In genomic region chr6:14207493-14207892, GRCh38 we compare ENCODE assay signal across 16 cellular contexts.
"Had no signal": no experiment of that assay in that cellular context is flagged by ENCODE, and none has a peak within 500 bp of the region (broad histone marks: within the 10 kb centered on the region; RNA-seq: fewer than 3 reads in every experiment).

No MANE protein-coding gene starts in this region.

- ATAC-seq: activated naive CD4-positive, alpha-beta T cell treated with anti-CD3 and anti-CD28 coated beads, Interleukin-2, amount 50 U/mL, for 72 hours; stimulated activated effector memory CD8-positive, alpha-beta T cell treated with anti-CD3 and anti-CD28 coated beads, Interleukin-12 subunit alpha, Interleukin-12 subunit beta, amount 100 ng/mL, for 72 hours; T-helper 17 cell had no signal

- DNase-seq: activated B cell treated with CpG ODN at 0.5 μM for 24 hours; activated effector memory CD4-positive, alpha-beta T cell treated with Interleukin-2 at 50 U/mL for 16 hours; activated T-cell treated with anti-CD3 and anti-CD28 coated beads, Interleukin-2, amount 50 U/mL, for 1 hour; amniotic stem cell; dermis blood vessel endothelial cell; erythroblast; immature natural killer cell; left ventricle myocardium inferior; mesendoderm; T-helper 17 cell had no signal

- H3K9me3 ChIP-seq: left ventricle myocardium inferior, neutrophil, right atrium auricular region, tibial nerve had no signal

- H3K4me3 ChIP-seq: left ventricle myocardium inferior, right atrium auricular region, tibial nerve had no signal

- FAIRE-seq: TTC549 had no signal

- H3K27ac ChIP-seq: left ventricle myocardium inferior, neutrophil, right atrium auricular region, tibial nerve had no signal

- H3K36me3 ChIP-seq: left ventricle myocardium inferior, neutrophil, right atrium auricular region, tibial nerve had no signal

- H3K27me3 ChIP-seq: neutrophil, right atrium auricular region, tibial nerve had no signal
